8 cellular contexts compared by ENCODE assay signal in genomic region chr13:78137404-78138142, GRCh38.
A peak's percentile ranks its signal among the peaks of the same experiment; 100 is the strongest.
DNase-seq lines count a peak whose midpoint lies in the region; ATAC-seq, FAIRE-seq and TF ChIP-seq lines count a peak whose summit lies in the region.

No MANE protein-coding gene starts in this region.

- in situ Hi-C loops in GM12878 (cut with MboI): no loop called here

- POLR2A ChIA-PET in GM12878 (lab: Charles Lee): interaction anchor here (0.6 kb wide), 1 partner anchor 707 kb away, joined by 5 read pairs; no protein-coding TSS in a partner anchor

- no peak overlapping the region for H3K27ac Mint-ChIP-seq in activated CD8-positive, alpha-beta memory T cell treated with anti-CD3 and anti-CD28 coated beads, Interleukin-2, amount 10 ng/mL, durations not matched to agents 7 days and 5 days
- no peak overlapping the region for H3K27ac Mint-ChIP-seq in stimulated activated effector memory CD8-positive, alpha-beta T cell treated with anti-CD3 and anti-CD28 coated beads, Interleukin-12 subunit alpha, Interleukin-12 subunit beta, amount 100 ng/mL, for 72 hours

- peaks cover 7% of the 10 kb centered on the region for H3K4me1 Mint-ChIP-seq in activated CD8-positive, alpha-beta memory T cell treated with anti-CD3 and anti-CD28 coated beads, Interleukin-2, amount 10 ng/mL, durations not matched to agents 7 days and 5 days
- H3K4me1 Mint-ChIP-seq in stimulated activated effector memory CD8-positive, alpha-beta T cell treated with anti-CD3 and anti-CD28 coated beads, Interleukin-12 subunit alpha, Interleukin-12 subunit beta, amount 100 ng/mL, for 72 hours: peaks cover 7% of the 10 kb centered on the region

- CTCF ChIA-PET in activated CD8-positive, alpha-beta memory T cell treated with anti-CD3 and anti-CD28 coated beads, Interleukin-2, amount 10 ng/mL, durations not matched to agents 7 days and 5 days (lab: Charles Lee): interaction anchor here (0.6 to 1.9 kb wide), 5 partner anchors 16 to 841 kb away, joined by 3 to 9 read pairs (median 3); no protein-coding TSS in a partner anchor
- CTCF ChIA-PET in GM12878 (lab: Yijun Ruan, JAX): interaction anchor here (0.6 to 5.4 kb wide), 39 partner anchors 10 to 1108 kb away, joined by 3 to 73 read pairs (median 4); no protein-coding TSS in a partner anchor

- no TSS peak for BruUV-seq in GM12878 (replicated peaks; lab: Mats Ljungman, UMichigan)

- intact Hi-C loops in GM12878 (cut with micrococcal nuclease; ENCODE audit: unreplicated experiment): loop anchor here (1.0 to 10.0 kb wide), 7 partner anchors 257 to 1187 kb away; no protein-coding TSS in a partner anchor

- H3K27me3 ChIP-seq in GM12878 (replicated peaks in 1 of 2; ENCODE audit: control insufficient read depth in 2 of 2, insufficient read depth in 2 of 2, low read length in 1 of 2) (0 out of 4 replicates have a peak, but pooled peaks cover 0 to under 1% of the 10 kb centered on the region in 2 experiments), iPS DF 6.9 (ENCODE audit: control insufficient read depth, insufficient read depth, low read length) (no peaks in the 10 kb centered on the region)

- no peak for TF ChIP-seq EP300 in GM12878 (IDR thresholded peaks at IDR 0.05; ENCODE audit: borderline replicate concordance in 1 of 2, control insufficient read depth in 1 of 2, low read depth in 2 of 2, low read length in 2 of 2)

- no peak overlapping the region for H3K27ac ChIP-seq in GM12878 (ENCODE audit: control insufficient read depth, insufficient read depth)
- no peak overlapping the region for H3K27ac ChIP-seq in iPS DF 6.9 (ENCODE audit: low read length)

- no peak for TF ChIP-seq POLR2A in GM12878 (IDR thresholded peaks at IDR 0.05; ENCODE audit: low read depth, low read length)

- peak; percentile 81 for ATAC-seq in activated CD8-positive, alpha-beta memory T cell treated with anti-CD3 and anti-CD28 coated beads, Interleukin-2, amount 10 ng/mL, durations not matched to agents 7 days and 5 days
- peak; percentile 86 for ATAC-seq in GM21619 (IDR thresholded peaks at IDR 0.05; ENCODE audit: unreplicated experiment)
- peak; percentile 95 for ATAC-seq in GM12878
- peak; percentile 81 for ATAC-seq in stimulated activated effector memory CD8-positive, alpha-beta T cell treated with anti-CD3 and anti-CD28 coated beads, Interleukin-12 subunit alpha, Interleukin-12 subunit beta, amount 100 ng/mL, for 72 hours

- H3K4me3 Mint-ChIP-seq in activated CD8-positive, alpha-beta memory T cell treated with anti-CD3 and anti-CD28 coated beads, Interleukin-2, amount 10 ng/mL, durations not matched to agents 7 days and 5 days: peak overlapping the region; percentile 44
- H3K4me3 Mint-ChIP-seq in stimulated activated effector memory CD8-positive, alpha-beta T cell treated with anti-CD3 and anti-CD28 coated beads, Interleukin-12 subunit alpha, Interleukin-12 subunit beta, amount 100 ng/mL, for 72 hours: peak overlapping the region; percentile 50

- DNase-seq in activated CD8-positive, alpha-beta memory T cell treated with anti-CD3 and anti-CD28 coated beads, Interleukin-2, amount 10 ng/mL, durations not matched to agents 7 days and 5 days: peak; percentile 43
- DNase-seq in activated CD8-positive, alpha-beta memory T cell treated with anti-CD3 and anti-CD28 coated beads, Interleukin-2, amount 50 U/mL, for 4 hours: no peak
- DNase-seq in HS-5 (ENCODE audit: low read depth): peak; percentile 24
- peak; percentile 63 to 80 for DNase-seq in NOMO-1 (lab: John Stamatoyannopoulos, UW; ENCODE audit: unreplicated experiment in 2 of 2)
- DNase-seq in GM12878 (ENCODE audit: low read depth, low spot score): peak; percentile 46
- DNase-seq in iPS DF 6.9 (ENCODE audit: low read depth, low spot score): peak; percentile 64
- DNase-seq in stimulated activated effector memory CD8-positive, alpha-beta T cell treated with anti-CD3 and anti-CD28 coated beads, Interleukin-12 subunit alpha, Interleukin-12 subunit beta, amount 100 ng/mL, for 72 hours (ENCODE audit: low spot score in 2 of 2): peak in 1 of 2 donors; percentile 52

- TF ChIP-seq RAD21 in GM12878 (IDR thresholded peaks at IDR 0.05; ENCODE audit: insufficient read depth, low read depth, low read length): peak; percentile 82

- H3K9me3 ChIP-seq in GM12878 (replicated peaks; ENCODE audit: control insufficient read depth, insufficient read depth, low read length) (no peaks in the 10 kb centered on the region), iPS DF 6.9 (ENCODE audit: control insufficient read depth, insufficient read depth, low read length) (no peaks in the 10 kb centered on the region)

- H2AFZ ChIP-seq in GM12878 (ENCODE audit: control insufficient read depth, low read depth, low read length): peak overlapping the region; percentile 84

- SMC1A ChIA-PET in GM12878 (lab: Charles Lee; ENCODE audit: uncharacterized antibody, unreplicated experiment): interaction anchor here (0.6 to 4.7 kb wide), 27 partner anchors 13 to 1110 kb away, joined by 3 to 54 read pairs (median 4); no protein-coding TSS in a partner anchor

- H3K79me2 ChIP-seq in GM12878 (ENCODE audit: control insufficient read depth, insufficient read depth, low read length): no peaks in the 10 kb centered on the region

- peak overlapping the region; percentile 50; the same call in 1 of the 2 replicates for H3K4me2 ChIP-seq in GM12878 (ENCODE audit: control insufficient read depth, insufficient read depth)

- no peaks in the 10 kb centered on the region for H3K36me3 ChIP-seq in GM12878 (ENCODE audit: control insufficient read depth in 2 of 2, insufficient read depth in 2 of 2, low read length in 1 of 2)
- no peaks in the 10 kb centered on the region for H3K36me3 ChIP-seq in iPS DF 6.9 (ENCODE audit: control insufficient read depth, insufficient read depth, low read length)

- H3K9me3 Mint-ChIP-seq in activated CD8-positive, alpha-beta memory T cell treated with anti-CD3 and anti-CD28 coated beads, Interleukin-2, amount 10 ng/mL, durations not matched to agents 7 days and 5 days (ENCODE audit: low read depth): no peaks in the 10 kb centered on the region
- H3K9me3 Mint-ChIP-seq in stimulated activated effector memory CD8-positive, alpha-beta T cell treated with anti-CD3 and anti-CD28 coated beads, Interleukin-12 subunit alpha, Interleukin-12 subunit beta, amount 100 ng/mL, for 72 hours: no peaks in the 10 kb centered on the region

- peaks cover 5% of the 10 kb centered on the region for H3K27me3 Mint-ChIP-seq in activated CD8-positive, alpha-beta memory T cell treated with anti-CD3 and anti-CD28 coated beads, Interleukin-2, amount 10 ng/mL, durations not matched to agents 7 days and 5 days

- peak; percentile 67 to 74 (median 67) for TF ChIP-seq CTCF in GM12878 (IDR thresholded peaks at IDR 0.05 in 2 of 3, conservative IDR thresholded peaks at IDR 0.05 in 1 of 3; ENCODE audit: control insufficient read depth in 2 of 3, extremely low read depth in 1 of 3, insufficient read depth in 1 of 3, low read depth in 3 of 3, low read length in 3 of 3)

- H3K9ac ChIP-seq in GM12878 (ENCODE audit: control insufficient read depth, insufficient read depth, low read length): no peak overlapping the region

- peak; percentile 94 for FAIRE-seq in GM12878 (lab: Jason Lieb, UNC)

- RAD21 ChIA-PET in GM12878 (lab: Charles Lee; ENCODE audit: unreplicated experiment): interaction anchor here (0.6 to 3.6 kb wide), 25 partner anchors 9 to 919 kb away, joined by 3 to 50 read pairs (median 4); no protein-coding TSS in a partner anchor

- H3K4me3 ChIP-seq in GM12878: no peak overlapping the region
- no peak overlapping the region for H3K4me3 ChIP-seq in iPS DF 6.9 (ENCODE audit: low read length)

- no peaks in the 10 kb centered on the region for H3K4me1 ChIP-seq in GM12878 (ENCODE audit: control insufficient read depth, insufficient read depth, low read length)
- H3K4me1 ChIP-seq in iPS DF 6.9 (ENCODE audit: control insufficient read depth, insufficient read depth, low read length): no peaks in the 10 kb centered on the region

- H4K20me1 ChIP-seq in GM12878 (ENCODE audit: control insufficient read depth, insufficient read depth): no peaks in the 10 kb centered on the region

- WGBS in GM12878 (ENCODE audit: insufficient coverage, insufficient replicate concordance, low lambda C conversion rate, missing lambda C conversion rate): under 1% methylated on average over 6 of the region's 6 CpGs
- no CpG with 5 or more reads among the region's 6 CpGs for WGBS in iPS DF 6.9 (ENCODE audit: insufficient coverage, insufficient read length)

- no peaks in the 10 kb centered on the region for H3K36me3 Mint-ChIP-seq in activated CD8-positive, alpha-beta memory T cell treated with anti-CD3 and anti-CD28 coated beads, Interleukin-2, amount 10 ng/mL, durations not matched to agents 7 days and 5 days
- H3K36me3 Mint-ChIP-seq in stimulated activated effector memory CD8-positive, alpha-beta T cell treated with anti-CD3 and anti-CD28 coated beads, Interleukin-12 subunit alpha, Interleukin-12 subunit beta, amount 100 ng/mL, for 72 hours: no peaks in the 10 kb centered on the region

TF ChIP-seq in GM12878, 131 proteins besides CTCF, POLR2A, EP300 and RAD21 (continues in another document):
- TF ChIP-seq YBX1 (IDR thresholded peaks at IDR 0.05) (no peak), IRF4 (IDR thresholded peaks at IDR 0.05; ENCODE audit: low read depth, low read length) (0 out of 2 replicates have a peak, but pooled peaks have one; percentile 9), CBX3 (IDR thresholded peaks at IDR 0.05; ENCODE audit: borderline replicate concordance, low read depth) (no peak), SRF (IDR thresholded peaks at IDR 0.05; ENCODE audit: low read depth in 2 of 2, low read length in 2 of 2) (no peak), RCOR1 (conservative IDR thresholded peaks at IDR 0.05; ENCODE audit: low read depth, low read length) (no peak), CBX5 (IDR thresholded peaks at IDR 0.05; ENCODE audit: low read depth) (no peak), RELB (IDR thresholded peaks at IDR 0.05; ENCODE audit: low read depth) (0 out of 2 replicates have a peak, but pooled peaks have one; percentile 29), RBBP5 (conservative IDR thresholded peaks at IDR 0.05) (no peak), IKZF2 (IDR thresholded peaks at IDR 0.05) (peak; percentile 32 to 39; a peak in 2 of 4 replicates)
